ENCODE assay signal across 8 cellular contexts in the genomic region with DNA sequence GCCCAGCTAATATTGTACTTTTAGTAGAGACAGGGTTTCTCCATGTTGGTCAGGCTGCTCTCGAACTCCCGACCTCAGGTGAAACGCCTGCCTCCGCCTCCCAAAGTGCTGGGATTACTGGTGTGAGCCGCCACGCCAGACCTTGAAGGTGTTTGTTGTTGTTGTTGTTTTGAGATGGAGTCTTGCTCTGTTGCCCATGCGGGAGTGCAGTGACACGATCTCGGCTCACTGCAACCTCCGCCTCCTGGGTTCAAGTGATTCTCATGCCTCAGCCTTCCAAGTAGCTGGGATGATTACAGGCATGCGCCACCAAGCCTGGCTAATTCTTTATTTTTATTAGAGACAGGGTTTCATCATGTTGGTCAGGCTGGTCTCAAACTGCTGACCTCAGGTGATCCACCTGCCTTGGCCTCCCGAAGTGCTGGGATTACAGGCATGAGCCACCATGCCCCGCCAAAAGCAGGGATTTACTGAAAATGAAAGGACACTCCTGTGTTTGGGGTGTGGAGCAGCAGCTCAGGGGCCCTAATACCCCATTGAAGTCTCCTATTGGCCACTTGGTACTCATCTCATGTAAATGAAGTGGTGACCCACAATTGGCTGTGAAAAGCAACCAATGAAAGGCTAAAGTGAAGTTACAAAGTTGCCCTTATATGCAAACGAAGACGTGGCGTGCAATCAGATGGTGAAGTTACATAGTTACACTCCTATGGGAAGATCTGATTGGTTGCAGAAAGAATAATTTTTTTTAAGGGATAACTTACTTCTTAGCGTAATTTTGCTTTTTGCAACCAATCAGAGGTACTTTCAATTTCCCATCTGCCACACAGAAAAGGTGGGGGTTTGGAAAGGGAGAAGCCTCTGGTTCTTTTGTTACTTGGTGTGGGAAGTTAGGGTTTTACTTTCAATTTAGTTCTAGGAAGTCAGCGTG. TPM values are rescaled to one million over a fixed set of nuclear protein-coding genes. Genes with fewer than 3 reads are reported as not detected.
A peak's percentile ranks its signal among the peaks of the same experiment; 100 is the strongest.
DNase-seq lines count a peak whose midpoint lies in the region; ATAC-seq and TF ChIP-seq lines count a peak whose summit lies in the region.
"Not testable (repeated sequence)": the region's sequence is repeated elsewhere in the genome, so short reads cannot be mapped to it uniquely, and the experiment has no call there.
"Had no signal": no experiment of that assay in that cellular context is flagged by ENCODE, and none has a peak within 500 bp of the region (broad histone marks: within the 10 kb centered on the region; RNA-seq: fewer than 3 reads in every experiment).

No MANE protein-coding gene starts in this region.

- H3K9me3 ChIP-seq in DOHH2 (ENCODE audit: control insufficient read depth, insufficient read depth, low read length); SJSA1 (replicated peaks); endocrine pancreas (ENCODE audit: control insufficient read depth, low read length); osteoblast (ENCODE audit: low read depth, low read length): not testable (repeated sequence)

- H3K9me2 ChIP-seq in DOHH2 (replicated peaks; ENCODE audit: control insufficient read depth, low read length): not testable (repeated sequence)

- H2AFZ ChIP-seq in osteoblast (ENCODE audit: low read length): not testable (repeated sequence)

- peak; percentile 71 for ATAC-seq in left lobe of liver

- H3K36me3 Mint-ChIP-seq in activated T-helper 2 cell treated with anti-CD3 and anti-CD28 coated beads, Interferon-gamma antibody, Interleukin-2, Interleukin-4, amounts not matched to agents 10 μg/mL and 5 μg/mL and 100 μg/mL, durations not matched to agents 14 hours and 24 hours and 36 hours (ENCODE audit: low read depth): peaks cover 53% of the 10 kb centered on the region

- H4K20me1 ChIP-seq in DOHH2 (ENCODE audit: control insufficient read depth, insufficient read depth, low read depth, low read length); osteoblast (ENCODE audit: insufficient read depth, low read length): not testable (repeated sequence)

- H3F3A ChIP-seq in DOHH2 (ENCODE audit: control insufficient read depth, insufficient read depth): not testable (repeated sequence)

- not testable (repeated sequence) for TF ChIP-seq CTCF in DOHH2 (IDR thresholded peaks at IDR 0.05; ENCODE audit: low read depth, low read length, poor library complexity, severe bottlenecking); osteoblast (IDR thresholded peaks at IDR 0.05; ENCODE audit: extremely low read depth, low read depth, low read length)

- H3K4me2 ChIP-seq in DOHH2 (ENCODE audit: low read length) (peak overlapping the region; percentile 95), osteoblast (ENCODE audit: insufficient read depth, low read length) (peak overlapping the region; percentile 94)

- intact Hi-C loops in activated T-helper 2 cell treated with anti-CD3 and anti-CD28 coated beads, Interferon-gamma antibody, Interleukin-2, Interleukin-4, amounts not matched to agents 10 μg/mL and 5 μg/mL and 100 μg/mL, durations not matched to agents 14 hours and 24 hours and 36 hours (cut with micrococcal nuclease): loop anchor here (10.0 kb wide), 1 partner anchor 174 kb away; a partner anchor contains a TSS

- H3K4me3 ChIP-seq in DOHH2 (ENCODE audit: low read length) (peak overlapping the region; percentile 99), SJSA1 (peak overlapping the region; percentile 69; the same call in 1 of the 2 replicates), endocrine pancreas (ENCODE audit: control insufficient read depth, insufficient read depth, low read length) (peak overlapping the region; percentile 95), osteoblast (ENCODE audit: insufficient read depth, low read length) (peak overlapping the region; percentile 89)

- H3K4me3 Mint-ChIP-seq in activated T-helper 2 cell treated with anti-CD3 and anti-CD28 coated beads, Interferon-gamma antibody, Interleukin-2, Interleukin-4, amounts not matched to agents 10 μg/mL and 5 μg/mL and 100 μg/mL, durations not matched to agents 14 hours and 24 hours and 36 hours (ENCODE audit: low read depth): peak overlapping the region; percentile 97

- H3K27me3 Mint-ChIP-seq in activated T-helper 2 cell treated with anti-CD3 and anti-CD28 coated beads, Interferon-gamma antibody, Interleukin-2, Interleukin-4, amounts not matched to agents 10 μg/mL and 5 μg/mL and 100 μg/mL, durations not matched to agents 14 hours and 24 hours and 36 hours (ENCODE audit: low read depth): not testable (repeated sequence)

- H3K9me3 Mint-ChIP-seq in activated T-helper 2 cell treated with anti-CD3 and anti-CD28 coated beads, Interferon-gamma antibody, Interleukin-2, Interleukin-4, amounts not matched to agents 10 μg/mL and 5 μg/mL and 100 μg/mL, durations not matched to agents 14 hours and 24 hours and 36 hours: peaks cover 37% of the 10 kb centered on the region

- H3K79me2 ChIP-seq in DOHH2 (ENCODE audit: control insufficient read depth, low read length): peaks cover 44% of the 10 kb centered on the region
- peaks cover 38% of the 10 kb centered on the region for H3K79me2 ChIP-seq in osteoblast (ENCODE audit: insufficient read depth, low read length)

- H3K4me1 ChIP-seq in DOHH2 (ENCODE audit: control insufficient read depth, low read length): peaks cover 24% of the 10 kb centered on the region
- H3K4me1 ChIP-seq in SJSA1 (replicated peaks): peaks cover 13% of the 10 kb centered on the region
- H3K4me1 ChIP-seq in endocrine pancreas (ENCODE audit: control insufficient read depth, insufficient read depth, low read length): peaks cover 19% of the 10 kb centered on the region
- peaks cover 15% of the 10 kb centered on the region for H3K4me1 ChIP-seq in osteoblast (ENCODE audit: insufficient read depth, low read length)

- H3K27ac Mint-ChIP-seq in activated T-helper 2 cell treated with anti-CD3 and anti-CD28 coated beads, Interferon-gamma antibody, Interleukin-2, Interleukin-4, amounts not matched to agents 10 μg/mL and 5 μg/mL and 100 μg/mL, durations not matched to agents 14 hours and 24 hours and 36 hours: not testable (repeated sequence)

- DNase-seq in LoVo (ENCODE audit: low spot score) (peak; percentile 95), left lobe of liver (ENCODE audit: low spot score) (peak; percentile 82)
- not testable (repeated sequence) for DNase-seq in SJSA1 (ENCODE audit: low read depth in 1 of 2, low spot score in 2 of 2); activated T-helper 2 cell treated with anti-CD3 and anti-CD28 coated beads, Interferon-gamma antibody, Interleukin-2, Interleukin-4, amounts not matched to agents 10 μg/mL and 5 μg/mL and 100 μg/mL, durations not matched to agents 14 hours and 24 hours and 36 hours (ENCODE audit: low spot score); osteoblast (ENCODE audit: insufficient read length, low spot score, missing footprints)

- H3K9ac ChIP-seq in endocrine pancreas (ENCODE audit: control insufficient read depth, insufficient read depth, low read length): not testable (repeated sequence)

- peaks cover 33% of the 10 kb centered on the region for H3K4me1 Mint-ChIP-seq in activated T-helper 2 cell treated with anti-CD3 and anti-CD28 coated beads, Interferon-gamma antibody, Interleukin-2, Interleukin-4, amounts not matched to agents 10 μg/mL and 5 μg/mL and 100 μg/mL, durations not matched to agents 14 hours and 24 hours and 36 hours (ENCODE audit: low read depth)

- H3K27me3 ChIP-seq in DOHH2 (ENCODE audit: control insufficient read depth, low read length); SJSA1 (replicated peaks); endocrine pancreas (ENCODE audit: control insufficient read depth, insufficient read depth, low read length); osteoblast (ENCODE audit: insufficient read depth, low read length): not testable (repeated sequence)

- H3K27ac ChIP-seq in DOHH2 (ENCODE audit: low read depth, low read length); SJSA1: not testable (repeated sequence)
- H3K27ac ChIP-seq in osteoblast (ENCODE audit: low read depth, low read length): peak overlapping the region; percentile 95

- H3K36me3 ChIP-seq in DOHH2 (ENCODE audit: control insufficient read depth, low read length): peaks cover 32% of the 10 kb centered on the region
- peaks cover 20% of the 10 kb centered on the region for H3K36me3 ChIP-seq in SJSA1
- H3K36me3 ChIP-seq in endocrine pancreas (ENCODE audit: control insufficient read depth, insufficient read depth, low read length): not testable (repeated sequence)
- H3K36me3 ChIP-seq in osteoblast (ENCODE audit: insufficient read depth, low read length): peaks cover 13% of the 10 kb centered on the region

RNA-seq across cellular contexts. Expression of a gene that starts 1.5 kb away (rescaled TPM):
- total RNA-seq in SJSA1 (2014; rRNA removed; shearing (Covaris generic)): 7.5 and 10.6 TPM in 2 replicates
- 30.2 and 36.6 TPM in 2 replicates for total RNA-seq in activated T-helper 2 cell treated with anti-CD3 and anti-CD28 coated beads, Interferon-gamma antibody, Interleukin-2, Interleukin-4, amounts not matched to agents 10 μg/mL and 5 μg/mL and 100 μg/mL, durations not matched to agents 14 hours and 24 hours and 36 hours
- total RNA-seq in left lobe of liver (43.4 TPM), osteoblast (5.8 and 6.5 TPM in 2 replicates)

RNA-seq across cellular contexts. Expression of a gene that starts 1.6 kb away (rescaled TPM):
- 23.4 and 23.6 TPM in 2 replicates for total RNA-seq in SJSA1 (2014; rRNA removed; shearing (Covaris generic))
- total RNA-seq in activated T-helper 2 cell treated with anti-CD3 and anti-CD28 coated beads, Interferon-gamma antibody, Interleukin-2, Interleukin-4, amounts not matched to agents 10 μg/mL and 5 μg/mL and 100 μg/mL, durations not matched to agents 14 hours and 24 hours and 36 hours: 45.6 and 47.0 TPM in 2 replicates
- total RNA-seq in left lobe of liver (21.8 TPM), osteoblast (27.4 and 27.9 TPM in 2 replicates)

RNA-seq across cellular contexts. Expression of a gene that starts 22.3 kb away (rescaled TPM):
- total RNA-seq in SJSA1 (2014; rRNA removed; shearing (Covaris generic)): not detected in 2 replicates
- not detected in 2 replicates for total RNA-seq in activated T-helper 2 cell treated with anti-CD3 and anti-CD28 coated beads, Interferon-gamma antibody, Interleukin-2, Interleukin-4, amounts not matched to agents 10 μg/mL and 5 μg/mL and 100 μg/mL, durations not matched to agents 14 hours and 24 hours and 36 hours
- total RNA-seq in left lobe of liver (not detected), osteoblast (under 0.01 and 0.29 TPM in 2 replicates)
- total RNA-seq: lung microvascular endothelial cell had no signal

RNA-seq across cellular contexts. Expression of a gene that starts 50.6 kb away (rescaled TPM):
- 94.4 and 124 TPM in 2 replicates for total RNA-seq in SJSA1 (2014; rRNA removed; shearing (Covaris generic))
- 117 and 122 TPM in 2 replicates for total RNA-seq in activated T-helper 2 cell treated with anti-CD3 and anti-CD28 coated beads, Interferon-gamma antibody, Interleukin-2, Interleukin-4, amounts not matched to agents 10 μg/mL and 5 μg/mL and 100 μg/mL, durations not matched to agents 14 hours and 24 hours and 36 hours
- total RNA-seq in left lobe of liver (44.8 TPM), osteoblast (144 and 168 TPM in 2 replicates)
